In genomic region chr16:74666010-74666421, GRCh38 we compare ENCODE assay signal across 1 cellular context.
TF ChIP-seq lines count a peak whose summit lies in the region.

No MANE protein-coding gene starts in this region.

TF ChIP-seq in HEK293, 187 proteins besides CTCF, POLR2A, EP300 and RAD21 (continued from another document):
- TF ChIP-seq TSHZ1 (tag by site-specific recombination; IDR thresholded peaks at IDR 0.05; ENCODE audit: borderline replicate concordance), result no peak
- TF ChIP-seq ZNF366 (tag by site-specific recombination; conservative IDR thresholded peaks at IDR 0.05), result peak; percentile 82
